Comparison of ENCODE assay signal across 17 cellular contexts in the genomic region with DNA sequence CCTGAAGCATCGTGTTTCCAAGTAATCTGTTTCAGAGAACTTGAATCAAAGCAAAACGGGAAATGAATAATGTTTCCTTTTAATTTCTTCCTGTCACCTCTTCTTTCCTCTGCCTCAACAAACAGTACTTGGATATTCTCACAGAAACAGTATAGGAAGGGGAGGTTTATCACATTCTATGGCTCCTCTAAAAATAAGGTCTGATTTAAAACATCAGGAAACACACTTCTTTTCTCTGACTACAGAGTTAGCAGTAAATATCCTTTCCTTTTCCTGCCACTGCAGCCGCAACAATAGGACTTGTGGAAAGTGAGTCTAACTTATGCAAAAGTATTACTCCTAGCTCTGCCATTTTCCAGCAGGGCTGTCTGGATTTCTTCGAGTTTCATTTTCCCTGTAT.
DNase-seq lines count a peak whose midpoint lies in the region; ATAC-seq and TF ChIP-seq lines count a peak whose summit lies in the region.
"Had no signal": no experiment of that assay in that cellular context is flagged by ENCODE, and none has a peak within 500 bp of the region (broad histone marks: within the 10 kb centered on the region; RNA-seq: fewer than 3 reads in every experiment).

No MANE protein-coding gene starts in this region.

- H3K27me3 ChIP-seq in heart right ventricle, result no peaks in the 10 kb centered on the region
- no peaks in the 10 kb centered on the region for H3K27me3 ChIP-seq in spleen (replicated peaks in 1 of 7)
- H3K27me3 ChIP-seq in mammary epithelial cell (ENCODE audit: insufficient read depth, low read length), result no peaks in the 10 kb centered on the region

- intact Hi-C loops in heart right ventricle (cut with DNase I), result loop anchor here in 1 of 10 donors (5.0 kb wide), 1 partner anchor 42 kb away; no protein-coding TSS in a partner anchor
- intact Hi-C loops in Right ventricle myocardium inferior (cut with DNase I), result no loop called here
- intact Hi-C loops in spleen (cut with DNase I; ENCODE audit: low total_unique reads), result no loop called here
- intact Hi-C loops in mammary epithelial cell (cut with micrococcal nuclease), result no loop called here

- no peak overlapping the region for H3K4me3 ChIP-seq in heart right ventricle
- no peak overlapping the region for H3K4me3 ChIP-seq in spleen
- no peak overlapping the region for H3K4me3 ChIP-seq in mammary epithelial cell (replicated peaks in 1 of 3; ENCODE audit: insufficient read depth in 1 of 3, low read depth in 2 of 3, low read length in 3 of 3)
- H3K4me3 ChIP-seq: A549, GM23248, HAP-1 had no signal

- peak overlapping the region in 6 of 10 donors; percentile 0 to 51 (median 27) for H3K27ac ChIP-seq in heart right ventricle
- H3K27ac ChIP-seq in spleen, result peak overlapping the region in 5 of 8 donors; percentile 2 to 59 (median 34)
- H3K27ac ChIP-seq in mammary epithelial cell (ENCODE audit: insufficient read depth, low read depth, low read length), result no peak overlapping the region
- H3K27ac ChIP-seq: 22Rv1, A549, GM23248 had no signal

- peaks cover 0 to 11% (median 0%) of the 10 kb centered on the region in 11 donors for H3K9me3 ChIP-seq in heart right ventricle
- H3K9me3 ChIP-seq in spleen, result peaks cover 0 to 5% (median 0%) of the 10 kb centered on the region in 8 donors
- no peaks in the 10 kb centered on the region for H3K9me3 ChIP-seq in mammary epithelial cell (replicated peaks; ENCODE audit: insufficient read depth, low read length)
- H3K9me3 ChIP-seq: HAP-1 had no signal

- CTCF ChIA-PET in mammary epithelial cell (lab: Charles Lee; ENCODE audit: low non-redundant PET), result no interaction called here

- no peaks in the 10 kb centered on the region for H3K79me2 ChIP-seq in mammary epithelial cell (ENCODE audit: insufficient read depth, low read length)

- H3K4me2 ChIP-seq in mammary epithelial cell (ENCODE audit: insufficient read depth, low read depth, low read length), result no peak overlapping the region
- H3K4me2 ChIP-seq: A549 had no signal

- no peak overlapping the region for H3K9ac ChIP-seq in mammary epithelial cell (ENCODE audit: insufficient read depth, low read length)
- H3K9ac ChIP-seq: GM23248 had no signal

- TF ChIP-seq CTCF in heart right ventricle (IDR thresholded peaks at IDR 0.05) (no peak), spleen (IDR thresholded peaks at IDR 0.05 in 8 of 11, conservative IDR thresholded peaks at IDR 0.05 in 3 of 11) (no peak), mammary epithelial cell (conservative IDR thresholded peaks at IDR 0.05 in 1 of 2, IDR thresholded peaks at IDR 0.05 in 1 of 2; ENCODE audit: extremely low read depth in 1 of 2, insufficient read depth in 1 of 2, low read depth in 1 of 2, low read length in 2 of 2) (no peak)

- no peaks in the 10 kb centered on the region for H3K36me3 ChIP-seq in heart right ventricle
- H3K36me3 ChIP-seq in spleen, result no peaks in the 10 kb centered on the region
- no peaks in the 10 kb centered on the region for H3K36me3 ChIP-seq in mammary epithelial cell (ENCODE audit: insufficient read depth, low read length)
- H3K36me3 ChIP-seq: HAP-1 had no signal

- dilution Hi-C loops in mammary epithelial cell (cut with HindIII; ENCODE audit: low sequenced_read_pairs), result no loop called here

- H3K4me1 ChIP-seq in heart right ventricle (peaks cover 0 to 15% (median 0%) of the 10 kb centered on the region in 9 donors), spleen (no peaks in the 10 kb centered on the region), mammary epithelial cell (ENCODE audit: insufficient read depth, low read length) (peaks cover 6% of the 10 kb centered on the region)
- H3K4me1 ChIP-seq: A549, HAP-1 had no signal

- DNase-seq in heart right ventricle (no peak), Right ventricle myocardium inferior (ENCODE audit: missing footprints) (no peak), dermis microvascular lymphatic vessel endothelial cell (ENCODE audit: low read depth in 2 of 2) (peak; percentile 15 to 81), left kidney (ENCODE audit: low read depth, low spot score) (peak; percentile 32), spleen (no peak), OCI-M2 (lab: John Stamatoyannopoulos, UW; ENCODE audit: unreplicated experiment) (no peak), islet precursor cell (no peak), mammary epithelial cell (no peak)
- DNase-seq: AML-193; Calu3; CD4-positive, alpha-beta memory T cell; DMS79 treated with DMSO at 0.1 percent for 48 hours; GM23248 had no signal

- peak in 1 of 8 donors; percentile 38 for ATAC-seq in heart right ventricle
- ATAC-seq in Right ventricle myocardium inferior, result no peak
- ATAC-seq: A549, HepG2 had no signal

- no TSS peak for BruUV-seq in mammary epithelial cell (replicated peaks; lab: Mats Ljungman, UMichigan)

- 60 to 67% methylated on average over 4 of the region's 4 CpGs for WGBS in heart right ventricle, 2 donors
- 29 to 37% (median 31%) methylated on average over 4 of the region's 4 CpGs for WGBS in spleen, 5 donors
- 94% methylated on average over 4 of the region's 4 CpGs for WGBS in mammary epithelial cell (ENCODE audit: low coverage, missing lambda C conversion rate)

- TF ChIP-seq POLR2A in spleen (IDR thresholded peaks at IDR 0.05), result no peak

- H2AFZ ChIP-seq in mammary epithelial cell (ENCODE audit: low read depth, low read length), result no peak overlapping the region
- H2AFZ ChIP-seq: GM23248 had no signal

- in situ Hi-C loops in mammary epithelial cell (cut with MboI; ENCODE audit: low sequenced_read_pairs in 2 of 2), result no loop called here

- H4K20me1 ChIP-seq in mammary epithelial cell (ENCODE audit: insufficient read depth, low read length), result no peaks in the 10 kb centered on the region

Comparison
In these comparisons a context has a peak if more than half of its experiments do, and no peak if none do; other contexts are left out.
1. DNase-seq: peak in dermis microvascular lymphatic vessel endothelial cell (2 of 2) and left kidney (single experiment); none in heart right ventricle (0 of 2), Right ventricle myocardium inferior (single experiment), spleen (single experiment), OCI-M2 (single experiment), islet precursor cell (single experiment) and mammary epithelial cell (single experiment).